ENCODE assay signal across 11 cellular contexts in the genomic region with DNA sequence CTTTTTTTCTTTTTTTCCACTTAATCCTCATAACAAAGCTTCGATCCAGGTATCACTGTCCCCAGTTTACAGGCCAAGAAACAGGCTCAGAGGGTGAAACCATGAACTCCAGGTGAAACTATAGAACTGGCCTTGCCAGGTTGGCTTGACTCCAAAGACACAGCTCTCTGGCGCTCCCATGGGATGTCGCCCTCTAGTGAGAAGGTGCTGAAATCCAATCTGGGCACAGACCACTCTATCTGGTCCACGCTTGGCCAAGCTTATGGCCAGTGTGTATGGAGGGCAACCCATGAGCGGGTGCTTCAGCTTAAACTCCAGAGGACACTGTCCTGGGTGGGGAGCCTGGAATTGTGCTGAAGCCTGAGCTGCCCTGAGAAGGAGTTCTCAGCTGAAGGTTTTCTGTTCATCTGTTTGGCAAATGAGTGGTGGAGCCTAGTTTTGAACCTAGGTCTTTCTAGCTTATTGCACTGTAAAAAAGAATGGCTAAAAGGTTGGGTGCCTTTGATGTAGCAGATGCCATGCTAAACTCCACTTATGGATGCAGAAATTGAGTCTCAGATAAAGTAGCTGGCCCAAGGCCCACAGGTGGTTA.
DNase-seq lines count a peak whose midpoint lies in the region; ATAC-seq and TF ChIP-seq lines count a peak whose summit lies in the region.
"Had no signal": no experiment of that assay in that cellular context is flagged by ENCODE, and none has a peak within 500 bp of the region (broad histone marks: within the 10 kb centered on the region; RNA-seq: fewer than 3 reads in every experiment).

No MANE protein-coding gene starts in this region.

- H3K4ac ChIP-seq in neuronal stem cell (ENCODE audit: low read length) = no peak overlapping the region

- no peak overlapping the region for H3K9ac ChIP-seq in neuronal stem cell (ENCODE audit: low read depth, low read length, poor library complexity)
- H3K9ac ChIP-seq: BLaER1 had no signal

- no CpG with 5 or more reads among the region's 5 CpGs for WGBS in neuronal stem cell (ENCODE audit: extremely low coverage in 2 of 2, insufficient read length in 2 of 2, insufficient replicate concordance in 1 of 2), 2 donors

- H3K4me3 ChIP-seq in brain microvascular endothelial cell (ENCODE audit: low read depth, low read length) (no peak overlapping the region), neuronal stem cell (ENCODE audit: low read length in 2 of 2) (no peak overlapping the region)
- H3K4me3 ChIP-seq: BLaER1 had no signal

- H3K27ac ChIP-seq in brain microvascular endothelial cell (no peak overlapping the region), neuronal stem cell (replicated peaks; ENCODE audit: low read length) (no peak overlapping the region)
- H3K27ac ChIP-seq: BLaER1 had no signal

- H3K9me3 ChIP-seq in neuronal stem cell (replicated peaks in 1 of 2; ENCODE audit: control insufficient read depth in 2 of 2, insufficient read depth in 1 of 2, low read depth in 1 of 2, low read length in 2 of 2) = no peaks in the 10 kb centered on the region
- H3K9me3 ChIP-seq: BLaER1 had no signal

- ATAC-seq in GM21737 (IDR thresholded peaks at IDR 0.05; ENCODE audit: unreplicated experiment) = no peak

- no peaks in the 10 kb centered on the region for H3K79me1 ChIP-seq in neuronal stem cell (ENCODE audit: low read depth, low read length)

- H3K4me2 ChIP-seq in neuronal stem cell (ENCODE audit: insufficient read depth, low read length, poor library complexity, severe bottlenecking) = no peak overlapping the region
- H3K4me2 ChIP-seq: BLaER1 had no signal

- H3K27me3 ChIP-seq in brain microvascular endothelial cell (replicated peaks) = no peaks in the 10 kb centered on the region
- H3K27me3 ChIP-seq in neuronal stem cell (ENCODE audit: control insufficient read depth in 3 of 3, insufficient read depth in 3 of 3, low read depth in 1 of 3, low read length in 3 of 3) = no peaks in the 10 kb centered on the region
- H3K27me3 ChIP-seq: BLaER1 had no signal

- no peak overlapping the region for H4K8ac ChIP-seq in neuronal stem cell (ENCODE audit: low read depth, low read length)

- H3K36me3 ChIP-seq in brain microvascular endothelial cell (replicated peaks) (no peaks in the 10 kb centered on the region), neuronal stem cell (replicated peaks in 1 of 2; ENCODE audit: control insufficient read depth in 2 of 2, insufficient read depth in 2 of 2, low read length in 2 of 2) (no peaks in the 10 kb centered on the region)

- no peak overlapping the region for H3K23ac ChIP-seq in neuronal stem cell (ENCODE audit: low read depth, low read length, poor library complexity)

- in situ Hi-C loops in brain microvascular endothelial cell (cut with HindIII; ENCODE audit: low pct_ligation_motif_present, low sequenced_read_pairs) = no loop called here

- H3K4me1 ChIP-seq in neuronal stem cell (ENCODE audit: control insufficient read depth in 2 of 2, insufficient read depth in 1 of 2, low read depth in 1 of 2, low read length in 2 of 2) = peaks cover 11 to 13% of the 10 kb centered on the region in 2 donors
- H3K4me1 ChIP-seq: BLaER1 had no signal

- H2BK120ac ChIP-seq in neuronal stem cell (ENCODE audit: low read depth, low read length) = no peak overlapping the region

- H3K14ac ChIP-seq in neuronal stem cell (ENCODE audit: low read length) = no peak overlapping the region

- H2BK15ac ChIP-seq in neuronal stem cell (ENCODE audit: low read length) = no peak overlapping the region

- no peak overlapping the region for H4K91ac ChIP-seq in neuronal stem cell (ENCODE audit: low read depth, low read length, poor library complexity)

- no peak overlapping the region for H2BK12ac ChIP-seq in neuronal stem cell (ENCODE audit: low read length)

- no peak overlapping the region for H2AFZ ChIP-seq in neuronal stem cell (ENCODE audit: low read length)

- H3K18ac ChIP-seq in neuronal stem cell (ENCODE audit: low read length) = peak overlapping the region; percentile 15

- no peak overlapping the region for H2BK5ac ChIP-seq in neuronal stem cell (ENCODE audit: low read length)

- DNase-seq in NCI-H2107 (lab: John Stamatoyannopoulos, UW) (peak; percentile 0), NCI-H2107 treated with DMSO at 0.1 percent for 48 hours (lab: John Stamatoyannopoulos, UW; ENCODE audit: unreplicated experiment) (no peak), brain microvascular endothelial cell (no peak), neuronal stem cell (ENCODE audit: low spot score) (no peak), GM19240 (ENCODE audit: insufficient read length, low spot score) (no peak), medulla oblongata (ENCODE audit: extremely low spot score) (no peak)
- DNase-seq: cortex of kidney, NCI-H187 had no signal

- H2AK5ac ChIP-seq in neuronal stem cell (ENCODE audit: low read depth, low read length) = no peak overlapping the region

- TF ChIP-seq CTCF in LNCAP (IDR thresholded peaks at IDR 0.05) = peak; percentile 80
- TF ChIP-seq CTCF in brain microvascular endothelial cell (IDR thresholded peaks at IDR 0.05; ENCODE audit: low read depth, low read length, missing control alignments) = peak; percentile 66
